ENCODE assay signal across 1 cellular context in genomic region chr18:135045-135444, GRCh38.
TF ChIP-seq lines count a peak whose summit lies in the region.

No MANE protein-coding gene starts in this region.

TF ChIP-seq in K562, 482 proteins besides CTCF, POLR2A, EP300 and RAD21 (continues in another document):
- TF ChIP-seq ARID1B (IDR thresholded peaks at IDR 0.05) (peak; percentile 70; the same call in 1 of the 2 replicates), SOX6 (IDR thresholded peaks at IDR 0.05) (peak; percentile 85), FIP1L1 (IDR thresholded peaks at IDR 0.05; ENCODE audit: low read depth, low read length, poor library complexity, severe bottlenecking) (no peak), RAD51 (IDR thresholded peaks at IDR 0.05; ENCODE audit: borderline replicate concordance, low read depth) (no peak), KDM1A (IDR thresholded peaks at IDR 0.05) (0 out of 4 replicates have a peak, but pooled peaks of 1 of the 2 experiments have one; percentile 14), ELF1 (tag; IDR thresholded peaks at IDR 0.05) (no peak), PCBP2 (IDR thresholded peaks at IDR 0.05; ENCODE audit: low read depth, low read length, poor library complexity, severe bottlenecking) (no peak), DPF2 (IDR thresholded peaks at IDR 0.05) (peak; percentile 49), ZNF766 (CRISPR knock-in tag; conservative IDR thresholded peaks at IDR 0.05) (peak; percentile 59; the same call in 1 of the 2 replicates), BHLHE40 (IDR thresholded peaks at IDR 0.05; ENCODE audit: low read length) (peak; percentile 30; the same call in 1 of the 2 replicates), TEAD4 (IDR thresholded peaks at IDR 0.05; ENCODE audit: low read length) (peak; percentile 77; the same call in 1 of the 2 replicates), TEAD4 (CRISPR knock-in tag; IDR thresholded peaks at IDR 0.05; ENCODE audit: borderline replicate concordance) (no peak), RCOR1 (IDR thresholded peaks at IDR 0.05; ENCODE audit: borderline replicate concordance in 1 of 2, low read depth in 2 of 2, low read length in 2 of 2) (peak; percentile 22 to 96; a peak in 2 of 4 replicates), SMARCA4 (IDR thresholded peaks at IDR 0.05) (0 out of 2 replicates have a peak, but pooled peaks have one; percentile 18), MBD1 (CRISPR knock-in tag; IDR thresholded peaks at IDR 0.05) (no peak), CEBPB (tag; IDR thresholded peaks at IDR 0.05) (0 out of 2 replicates have a peak, but pooled peaks have one; percentile 9), MEF2A (IDR thresholded peaks at IDR 0.05; ENCODE audit: control insufficient read depth, low read depth, low read length) (no peak), ATF3 (IDR thresholded peaks at IDR 0.05) (peak; percentile 48; the same call in 1 of the 2 replicates), ATF3 (CRISPR knock-in tag; conservative IDR thresholded peaks at IDR 0.05) (no peak), KLF16 (IDR thresholded peaks at IDR 0.05) (0 out of 2 replicates have a peak, but pooled peaks have one; percentile 19), DIDO1 (tag; IDR thresholded peaks at IDR 0.05; ENCODE audit: low read depth) (no peak), ZBTB40 (IDR thresholded peaks at IDR 0.05) (no peak), ZBTB40 (CRISPR knock-in tag; IDR thresholded peaks at IDR 0.05) (no peak), TAL1 (IDR thresholded peaks at IDR 0.05) (peak; percentile 62), TRIM24 (IDR thresholded peaks at IDR 0.05) (peak in 1 of 2 experiments; percentile 36; a peak in 1 of 4 replicates), ATF7 (IDR thresholded peaks at IDR 0.05) (no peak), HNRNPLL (IDR thresholded peaks at IDR 0.05; ENCODE audit: low read depth, low read length, poor library complexity, severe bottlenecking) (no peak), RUNX1 (IDR thresholded peaks at IDR 0.05; ENCODE audit: low read depth) (no peak), NELFE (IDR thresholded peaks at IDR 0.05; ENCODE audit: insufficient read depth, insufficient read length) (no peak), JUND (IDR thresholded peaks at IDR 0.05; ENCODE audit: borderline replicate concordance, low read depth, low read length) (peak; percentile 17; the same call in 1 of the 2 replicates), JUND (tag; IDR thresholded peaks at IDR 0.05; ENCODE audit: borderline replicate concordance, low read depth, low read length) (no peak), KLF6 (CRISPR knock-in tag; IDR thresholded peaks at IDR 0.05; ENCODE audit: borderline replicate concordance) (no peak), ZNF174 (CRISPR knock-in tag; IDR thresholded peaks at IDR 0.05) (no peak), FOXM1 (IDR thresholded peaks at IDR 0.05; ENCODE audit: low read depth) (no peak), FOXM1 (CRISPR knock-in tag; IDR thresholded peaks at IDR 0.05; ENCODE audit: low read depth) (no peak), ZNF431 (CRISPR knock-in tag; IDR thresholded peaks at IDR 0.05) (no peak), MYC (IDR thresholded peaks at IDR 0.05; ENCODE audit: low read depth, low read length) (0 out of 2 replicates have a peak, but pooled peaks have one; percentile 14), MYC (CRISPR knock-in tag; IDR thresholded peaks at IDR 0.05; ENCODE audit: borderline replicate concordance, low read depth) (no peak), SMARCE1 (IDR thresholded peaks at IDR 0.05) (peak; percentile 52; the same call in 1 of the 2 replicates), ZNF696 (CRISPR knock-in tag; conservative IDR thresholded peaks at IDR 0.05) (no peak), CCAR2 (IDR thresholded peaks at IDR 0.05; ENCODE audit: low read depth, low read length) (no peak), RBM25 (IDR thresholded peaks at IDR 0.05; ENCODE audit: low read depth, low read length, severe bottlenecking) (no peak), ZNF146 (CRISPR knock-in tag; IDR thresholded peaks at IDR 0.05; ENCODE audit: unreplicated experiment) (no peak)
- TF ChIP-seq, protein P1, sequence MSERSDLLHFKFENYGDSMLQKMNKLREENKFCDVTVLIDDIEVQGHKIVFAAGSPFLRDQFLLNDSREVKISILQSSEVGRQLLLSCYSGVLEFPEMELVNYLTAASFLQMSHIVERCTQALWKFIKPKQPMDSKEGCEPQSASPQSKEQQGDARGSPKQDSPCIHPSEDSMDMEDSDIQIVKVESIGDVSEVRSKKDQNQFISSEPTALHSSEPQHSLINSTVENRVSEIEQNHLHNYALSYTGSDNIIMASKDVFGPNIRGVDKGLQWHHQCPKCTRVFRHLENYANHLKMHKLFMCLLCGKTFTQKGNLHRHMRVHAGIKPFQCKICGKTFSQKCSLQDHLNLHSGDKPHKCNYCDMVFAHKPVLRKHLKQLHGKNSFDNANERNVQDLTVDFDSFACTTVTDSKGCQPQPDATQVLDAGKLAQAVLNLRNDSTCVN (CRISPR knock-in tag; IDR thresholded peaks at IDR 0.05): no peak
- TF ChIP-seq, protein P2, sequence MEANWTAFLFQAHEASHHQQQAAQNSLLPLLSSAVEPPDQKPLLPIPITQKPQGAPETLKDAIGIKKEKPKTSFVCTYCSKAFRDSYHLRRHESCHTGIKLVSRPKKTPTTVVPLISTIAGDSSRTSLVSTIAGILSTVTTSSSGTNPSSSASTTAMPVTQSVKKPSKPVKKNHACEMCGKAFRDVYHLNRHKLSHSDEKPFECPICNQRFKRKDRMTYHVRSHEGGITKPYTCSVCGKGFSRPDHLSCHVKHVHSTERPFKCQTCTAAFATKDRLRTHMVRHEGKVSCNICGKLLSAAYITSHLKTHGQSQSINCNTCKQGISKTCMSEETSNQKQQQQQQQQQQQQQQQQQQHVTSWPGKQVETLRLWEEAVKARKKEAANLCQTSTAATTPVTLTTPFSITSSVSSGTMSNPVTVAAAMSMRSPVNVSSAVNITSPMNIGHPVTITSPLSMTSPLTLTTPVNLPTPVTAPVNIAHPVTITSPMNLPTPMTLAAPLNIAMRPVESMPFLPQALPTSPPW (CRISPR knock-in tag; IDR thresholded peaks at IDR 0.05): peak; percentile 22; the same call in 1 of the 2 replicates
- TF ChIP-seq, protein P3, sequence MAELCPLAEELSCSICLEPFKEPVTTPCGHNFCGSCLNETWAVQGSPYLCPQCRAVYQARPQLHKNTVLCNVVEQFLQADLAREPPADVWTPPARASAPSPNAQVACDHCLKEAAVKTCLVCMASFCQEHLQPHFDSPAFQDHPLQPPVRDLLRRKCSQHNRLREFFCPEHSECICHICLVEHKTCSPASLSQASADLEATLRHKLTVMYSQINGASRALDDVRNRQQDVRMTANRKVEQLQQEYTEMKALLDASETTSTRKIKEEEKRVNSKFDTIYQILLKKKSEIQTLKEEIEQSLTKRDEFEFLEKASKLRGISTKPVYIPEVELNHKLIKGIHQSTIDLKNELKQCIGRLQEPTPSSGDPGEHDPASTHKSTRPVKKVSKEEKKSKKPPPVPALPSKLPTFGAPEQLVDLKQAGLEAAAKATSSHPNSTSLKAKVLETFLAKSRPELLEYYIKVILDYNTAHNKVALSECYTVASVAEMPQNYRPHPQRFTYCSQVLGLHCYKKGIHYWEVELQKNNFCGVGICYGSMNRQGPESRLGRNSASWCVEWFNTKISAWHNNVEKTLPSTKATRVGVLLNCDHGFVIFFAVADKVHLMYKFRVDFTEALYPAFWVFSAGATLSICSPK (IDR thresholded peaks at IDR 0.05; ENCODE audit: borderline replicate concordance): no peak
- TF ChIP-seq, protein P4, sequence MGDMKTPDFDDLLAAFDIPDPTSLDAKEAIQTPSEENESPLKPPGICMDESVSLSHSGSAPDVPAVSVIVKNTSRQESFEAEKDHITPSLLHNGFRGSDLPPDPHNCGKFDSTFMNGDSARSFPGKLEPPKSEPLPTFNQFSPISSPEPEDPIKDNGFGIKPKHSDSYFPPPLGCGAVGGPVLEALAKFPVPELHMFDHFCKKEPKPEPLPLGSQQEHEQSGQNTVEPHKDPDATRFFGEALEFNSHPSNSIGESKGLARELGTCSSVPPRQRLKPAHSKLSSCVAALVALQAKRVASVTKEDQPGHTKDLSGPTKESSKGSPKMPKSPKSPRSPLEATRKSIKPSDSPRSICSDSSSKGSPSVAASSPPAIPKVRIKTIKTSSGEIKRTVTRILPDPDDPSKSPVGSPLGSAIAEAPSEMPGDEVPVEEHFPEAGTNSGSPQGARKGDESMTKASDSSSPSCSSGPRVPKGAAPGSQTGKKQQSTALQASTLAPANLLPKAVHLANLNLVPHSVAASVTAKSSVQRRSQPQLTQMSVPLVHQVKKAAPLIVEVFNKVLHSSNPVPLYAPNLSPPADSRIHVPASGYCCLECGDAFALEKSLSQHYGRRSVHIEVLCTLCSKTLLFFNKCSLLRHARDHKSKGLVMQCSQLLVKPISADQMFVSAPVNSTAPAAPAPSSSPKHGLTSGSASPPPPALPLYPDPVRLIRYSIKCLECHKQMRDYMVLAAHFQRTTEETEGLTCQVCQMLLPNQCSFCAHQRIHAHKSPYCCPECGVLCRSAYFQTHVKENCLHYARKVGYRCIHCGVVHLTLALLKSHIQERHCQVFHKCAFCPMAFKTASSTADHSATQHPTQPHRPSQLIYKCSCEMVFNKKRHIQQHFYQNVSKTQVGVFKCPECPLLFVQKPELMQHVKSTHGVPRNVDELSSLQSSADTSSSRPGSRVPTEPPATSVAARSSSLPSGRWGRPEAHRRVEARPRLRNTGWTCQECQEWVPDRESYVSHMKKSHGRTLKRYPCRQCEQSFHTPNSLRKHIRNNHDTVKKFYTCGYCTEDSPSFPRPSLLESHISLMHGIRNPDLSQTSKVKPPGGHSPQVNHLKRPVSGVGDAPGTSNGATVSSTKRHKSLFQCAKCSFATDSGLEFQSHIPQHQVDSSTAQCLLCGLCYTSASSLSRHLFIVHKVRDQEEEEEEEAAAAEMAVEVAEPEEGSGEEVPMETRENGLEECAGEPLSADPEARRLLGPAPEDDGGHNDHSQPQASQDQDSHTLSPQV (IDR thresholded peaks at IDR 0.05): no peak
